ENCODE assay signal across 8 cellular contexts in the genomic region with DNA sequence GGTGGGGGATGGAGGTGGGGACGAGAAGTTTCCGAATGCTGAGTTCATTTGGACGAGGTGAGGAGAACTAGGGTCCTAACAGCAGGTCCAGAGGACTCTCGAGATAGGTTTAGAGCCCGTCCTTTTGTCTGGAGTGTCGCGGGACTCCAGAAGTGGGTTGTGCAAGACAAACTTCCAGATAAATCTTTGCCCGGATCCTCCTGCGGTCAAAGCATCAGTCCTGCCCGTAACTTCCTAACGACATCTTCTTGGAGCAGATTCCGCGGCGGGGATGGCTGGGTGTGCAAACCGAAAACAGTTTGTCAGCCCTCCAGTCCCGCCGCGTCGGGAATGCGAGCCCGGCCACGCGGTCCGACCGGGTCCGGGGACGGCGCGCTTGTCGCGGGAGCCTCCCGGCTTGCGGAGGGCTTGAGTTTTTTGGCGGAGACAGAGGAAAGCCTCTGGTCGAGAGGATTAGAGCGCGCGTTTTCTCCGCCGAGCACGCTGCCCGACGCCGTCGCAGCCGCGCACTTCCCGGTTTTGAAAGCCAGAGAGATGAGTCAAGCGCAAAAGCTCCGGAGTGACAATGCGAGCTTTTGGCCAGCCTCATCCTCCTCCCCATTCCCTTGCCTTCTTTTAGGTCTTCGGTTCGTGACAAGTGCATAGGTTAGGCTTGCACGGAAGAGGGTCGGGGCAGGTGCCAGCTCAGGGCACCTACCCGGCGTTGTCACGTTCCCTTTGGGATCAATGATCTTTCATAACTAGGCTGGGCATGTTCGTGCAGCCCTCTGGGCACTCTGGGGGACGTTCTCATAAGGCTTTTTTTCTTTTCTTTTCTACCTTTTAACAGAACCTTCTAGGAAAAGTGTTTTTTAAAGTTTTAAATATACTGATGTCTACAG.
A peak's percentile ranks its signal among the peaks of the same experiment; 100 is the strongest.
DNase-seq lines count a peak whose midpoint lies in the region; ATAC-seq and TF ChIP-seq lines count a peak whose summit lies in the region.

No MANE protein-coding gene starts in this region.

- peaks cover 29% of the 10 kb centered on the region for H3K4me1 Mint-ChIP-seq in activated naive CD8-positive, alpha-beta T cell treated with anti-CD3 and anti-CD28 coated beads, Interleukin-2, amount 10 ng/mL, durations not matched to agents 7 days and 5 days

- H2AFZ ChIP-seq in HCT116 (ENCODE audit: low read depth, low read length, poor library complexity, severe bottlenecking) (peak overlapping the region; percentile 93), SK-N-SH (ENCODE audit: low read depth) (peak overlapping the region; percentile 85)

- DNase-seq in BE2C (peak; percentile 38), HCT116 (ENCODE audit: low read depth, low spot score) (peak; percentile 31), SK-N-SH (peak; percentile 48), cardiac septum (ENCODE audit: low spot score) (peak; percentile 83), posterior vena cava (ENCODE audit: low spot score) (peak; percentile 92), middle frontal gyrus (ENCODE audit: extremely low spot score, low spot score) (no peak)
- DNase-seq in activated naive CD8-positive, alpha-beta T cell treated with anti-CD3 and anti-CD28 coated beads, Interleukin-2, amount 10 ng/mL, durations not matched to agents 7 days and 5 days: peak; percentile 62

- H3K79me2 ChIP-seq in HCT116 (ENCODE audit: insufficient read depth, low read length) (no peaks in the 10 kb centered on the region), SK-N-SH (ENCODE audit: insufficient read depth) (no peaks in the 10 kb centered on the region)

- RAD21 ChIA-PET in HCT116 (lab: Charles Lee; ENCODE audit: low non-redundant PET in 1 of 2, low total read pairs in 2 of 2, uncharacterized antibody in 2 of 2, unreplicated experiment in 2 of 2): no interaction called here

- peak overlapping the region; percentile 79 for H3K4me2 ChIP-seq in HCT116 (ENCODE audit: low read length)
- peak overlapping the region; percentile 88 for H3K4me2 ChIP-seq in SK-N-SH

- no peak; a peak in 1 of 4 replicates for TF ChIP-seq EP300 in SK-N-SH (IDR thresholded peaks at IDR 0.05; ENCODE audit: borderline replicate concordance in 1 of 2, low read depth in 1 of 2, low read length in 1 of 2)

- H3K27me3 ChIP-seq in BE2C (peaks cover 44% of the 10 kb centered on the region), HCT116 (ENCODE audit: insufficient read depth, low read length) (no peaks in the 10 kb centered on the region), SK-N-SH (ENCODE audit: insufficient read depth) (no peaks in the 10 kb centered on the region)

- ATAC-seq in HCT116: peak; percentile 65
- no peak for ATAC-seq in activated naive CD8-positive, alpha-beta T cell treated with anti-CD3 and anti-CD28 coated beads, Interleukin-2, amount 10 ng/mL, durations not matched to agents 7 days and 5 days (ENCODE audit: low read depth)
- no peak for ATAC-seq in HG02588 (IDR thresholded peaks at IDR 0.05; ENCODE audit: unreplicated experiment)

- no peaks in the 10 kb centered on the region for H3K9me3 Mint-ChIP-seq in activated naive CD8-positive, alpha-beta T cell treated with anti-CD3 and anti-CD28 coated beads, Interleukin-2, amount 10 ng/mL, durations not matched to agents 7 days and 5 days

- no peaks in the 10 kb centered on the region for H3K36me3 ChIP-seq in BE2C
- H3K36me3 ChIP-seq in HCT116 (ENCODE audit: control insufficient read depth in 1 of 2, insufficient read depth in 2 of 2, low read length in 2 of 2): no peaks in the 10 kb centered on the region
- H3K36me3 ChIP-seq in SK-N-SH (replicated peaks in 1 of 2; ENCODE audit: control insufficient read depth in 1 of 2, insufficient read depth in 2 of 2, low read length in 1 of 2): no peaks in the 10 kb centered on the region

- peak overlapping the region; percentile 84 for H3K4me3 Mint-ChIP-seq in activated naive CD8-positive, alpha-beta T cell treated with anti-CD3 and anti-CD28 coated beads, Interleukin-2, amount 10 ng/mL, durations not matched to agents 7 days and 5 days

- no peaks in the 10 kb centered on the region for H3K9me3 ChIP-seq in BE2C
- no peaks in the 10 kb centered on the region for H3K9me3 ChIP-seq in HCT116 (ENCODE audit: control insufficient read depth in 1 of 2, insufficient read depth in 1 of 2, low read depth in 1 of 2, low read length in 2 of 2)
- no peaks in the 10 kb centered on the region for H3K9me3 ChIP-seq in SK-N-SH

- H3K27ac Mint-ChIP-seq in activated naive CD8-positive, alpha-beta T cell treated with anti-CD3 and anti-CD28 coated beads, Interleukin-2, amount 10 ng/mL, durations not matched to agents 7 days and 5 days: peak overlapping the region; percentile 51

- peaks cover 17% of the 10 kb centered on the region for H3F3A ChIP-seq in SK-N-SH (replicated peaks; ENCODE audit: insufficient read depth)

- H3K36me3 Mint-ChIP-seq in activated naive CD8-positive, alpha-beta T cell treated with anti-CD3 and anti-CD28 coated beads, Interleukin-2, amount 10 ng/mL, durations not matched to agents 7 days and 5 days: peaks cover 2% of the 10 kb centered on the region

- BruUV-seq in HCT116 (replicated peaks; lab: Mats Ljungman, UMichigan): no TSS peak

- peaks cover 74% of the 10 kb centered on the region for H3K27me3 Mint-ChIP-seq in activated naive CD8-positive, alpha-beta T cell treated with anti-CD3 and anti-CD28 coated beads, Interleukin-2, amount 10 ng/mL, durations not matched to agents 7 days and 5 days

- no peaks in the 10 kb centered on the region for H4K20me1 ChIP-seq in HCT116 (ENCODE audit: insufficient read depth)
- H4K20me1 ChIP-seq in SK-N-SH (ENCODE audit: insufficient read depth): no peaks in the 10 kb centered on the region

- TF ChIP-seq CTCF in BE2C (IDR thresholded peaks at IDR 0.05; ENCODE audit: low read depth, low read length) (no peak), HCT116 (IDR thresholded peaks at IDR 0.05 in 2 of 3, conservative IDR thresholded peaks at IDR 0.05 in 1 of 3; ENCODE audit: borderline replicate concordance in 1 of 3, insufficient read depth in 1 of 3, low read depth in 2 of 3, low read length in 2 of 3) (no peak), SK-N-SH (IDR thresholded peaks at IDR 0.05) (no peak; the same call in 1 of the 2 replicates)

- intact Hi-C loops in HCT116 (cut with micrococcal nuclease): loop anchor here (5.0 to 10.0 kb wide), 3 partner anchors 93 to 260 kb away; a partner anchor contains a TSS
- intact Hi-C loops in cardiac septum (cut with DNase I): loop anchor here (5.0 kb wide), 2 partner anchors 93 to 502 kb away; a partner anchor contains a TSS
- intact Hi-C loops in posterior vena cava (cut with DNase I): no loop called here

- no peak for TF ChIP-seq POLR2A in HCT116 (IDR thresholded peaks at IDR 0.05; ENCODE audit: borderline replicate concordance, extremely low read depth, insufficient read depth, insufficient read length)

- H3K9me2 ChIP-seq in HCT116 (ENCODE audit: insufficient read depth) (no peaks in the 10 kb centered on the region), SK-N-SH (no peaks in the 10 kb centered on the region)

- CTCF ChIA-PET in HCT116 (lab: Charles Lee) (interaction anchor here (0.6 kb wide), 1 partner anchor 19 kb away, joined by 4 read pairs; no protein-coding TSS in a partner anchor), SK-N-SH (lab: Yijun Ruan, JAX) (interaction anchor here (3.1 to 3.8 kb wide), 2 partner anchors 228 to 306 kb away, joined by 11 to 15 read pairs; no protein-coding TSS in a partner anchor)

- H3K4me3 ChIP-seq in BE2C (ENCODE audit: low read depth, low read length): peak overlapping the region; percentile 60
- peak overlapping the region; percentile 53 to 55 for H3K4me3 ChIP-seq in HCT116 (replicated peaks in 1 of 2; ENCODE audit: low read depth in 1 of 2, low read length in 2 of 2)
- peak overlapping the region; percentile 62 to 81 for H3K4me3 ChIP-seq in SK-N-SH (ENCODE audit: low read depth in 2 of 2, low read length in 1 of 2)

- H3K27ac ChIP-seq in HCT116 (ENCODE audit: low read depth, low read length) (no peak overlapping the region), SK-N-SH (ENCODE audit: low read depth in 2 of 2, low read length in 1 of 2) (peak overlapping the region; percentile 79 to 86)

- no peaks in the 10 kb centered on the region for H3K4me1 ChIP-seq in BE2C
- H3K4me1 ChIP-seq in HCT116 (ENCODE audit: control insufficient read depth in 1 of 2, insufficient read depth in 2 of 2, low read length in 2 of 2): peaks cover 0 to 34% of the 10 kb centered on the region in 2 experiments; a peak in 2 of 4 replicates
- H3K4me1 ChIP-seq in SK-N-SH (ENCODE audit: control insufficient read depth in 1 of 2, insufficient read depth in 2 of 2, low read depth in 1 of 2, low read length in 1 of 2): peaks cover 6 to 16% of the 10 kb centered on the region in 2 experiments; a peak in 2 of 4 replicates

- WGBS in SK-N-SH (ENCODE audit: low lambda C conversion rate): 11% methylated on average over 37 of the region's 60 CpGs

- TF ChIP-seq RAD21 in HCT116 (IDR thresholded peaks at IDR 0.05; ENCODE audit: low read depth): no peak
- no peak for TF ChIP-seq RAD21 in SK-N-SH (IDR thresholded peaks at IDR 0.05; ENCODE audit: low read length)

- H3K9ac ChIP-seq in HCT116 (ENCODE audit: low read length) (peak overlapping the region; percentile 23), SK-N-SH (peak overlapping the region; percentile 85)

- POLR2A ChIA-PET in HCT116 (lab: Charles Lee): no interaction called here
- POLR2A ChIA-PET in SK-N-SH (lab: Yijun Ruan, JAX): no interaction called here
- POLR2A ChIA-PET in activated naive CD8-positive, alpha-beta T cell treated with anti-CD3 and anti-CD28 coated beads, Interleukin-2, amount 10 ng/mL, durations not matched to agents 7 days and 5 days (lab: Charles Lee): interaction anchor here (0.6 to 5.8 kb wide), 5 partner anchors 13 to 169 kb away, joined by 4 to 44 read pairs (median 12); a partner anchor contains a TSS

TF ChIP-seq in HCT116, 20 proteins besides CTCF, POLR2A, EP300 and RAD21 (continues in another document):
- TF ChIP-seq SIN3A (IDR thresholded peaks at IDR 0.05; ENCODE audit: low read depth): no peak
- TF ChIP-seq FOSL1 (IDR thresholded peaks at IDR 0.05; ENCODE audit: low read depth): 0 out of 2 replicates have a peak, but pooled peaks have one; percentile 20
- TF ChIP-seq ELF1 (IDR thresholded peaks at IDR 0.05; ENCODE audit: borderline replicate concordance, low read depth): peak; percentile 43
- TF ChIP-seq, protein P1, sequence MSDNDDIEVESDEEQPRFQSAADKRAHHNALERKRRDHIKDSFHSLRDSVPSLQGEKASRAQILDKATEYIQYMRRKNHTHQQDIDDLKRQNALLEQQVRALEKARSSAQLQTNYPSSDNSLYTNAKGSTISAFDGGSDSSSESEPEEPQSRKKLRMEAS (IDR thresholded peaks at IDR 0.05): peak; percentile 96
- no peak for TF ChIP-seq EZH2 (IDR thresholded peaks at IDR 0.05)

TF ChIP-seq in SK-N-SH, 30 proteins besides CTCF, POLR2A, EP300 and RAD21 (continues in another document):
- TF ChIP-seq TAF1 (IDR thresholded peaks at IDR 0.05; ENCODE audit: borderline replicate concordance, low read depth, low read length): peak; percentile 3; the same call in 1 of the 2 replicates

Comparison
In these comparisons a context has a peak if more than half of its experiments do, and no peak if none do; other contexts are left out.
1. intact Hi-C loops: an anchor here in HCT116 (5.0 to 10.0 kb wide) and cardiac septum (5.0 kb wide); none called in posterior vena cava.